In genomic region chr17:46121841-46122485, GRCh38 we compare ENCODE assay signal across 8 cellular contexts.
DNase-seq lines count a peak whose midpoint lies in the region; ATAC-seq and TF ChIP-seq lines count a peak whose summit lies in the region.
"Had no signal": no experiment of that assay in that cellular context is flagged by ENCODE, and none has a peak within 500 bp of the region (broad histone marks: within the 10 kb centered on the region; RNA-seq: fewer than 3 reads in every experiment).

No MANE protein-coding gene starts in this region.

- no peaks in the 10 kb centered on the region for H3K9me3 ChIP-seq in Peyer's patch

- no peaks in the 10 kb centered on the region for H3K36me3 ChIP-seq in Peyer's patch

- TF ChIP-seq CTCF in activated B cell treated with CpG ODN at 0.5 μM for 24 hours (IDR thresholded peaks at IDR 0.05) (no peak), natural killer cell (IDR thresholded peaks at IDR 0.05) (no peak), Peyer's patch (IDR thresholded peaks at IDR 0.05) (no peak)

- H3K4me3 Mint-ChIP-seq in activated B cell treated with CpG ODN at 0.5 μM for 24 hours, result peak overlapping the region; percentile 15
- peak overlapping the region; percentile 10 for H3K4me3 Mint-ChIP-seq in natural killer cell

- intact Hi-C loops in activated B cell treated with CpG ODN at 0.5 μM for 24 hours (cut with micrococcal nuclease) (no loop called here), natural killer cell (cut with micrococcal nuclease) (loop anchor here (5.0 kb wide), 1 partner anchor 70 kb away; the partner anchor contains the start of gene KANSL1)

- CTCF ChIA-PET in activated B cell treated with CpG ODN at 0.5 μM for 24 hours (lab: Charles Lee), result no interaction called here

- no peaks in the 10 kb centered on the region for H3K9me3 Mint-ChIP-seq in activated B cell treated with CpG ODN at 0.5 μM for 24 hours
- no peaks in the 10 kb centered on the region for H3K9me3 Mint-ChIP-seq in natural killer cell

- ATAC-seq in GM19025 (IDR thresholded peaks at IDR 0.05; ENCODE audit: low read depth, unreplicated experiment) (peak; percentile 63), activated B cell treated with CpG ODN at 0.5 μM for 24 hours (ENCODE audit: low read depth) (no peak), natural killer cell (peak; percentile 46 to 66 (median 58)), GM19023 (IDR thresholded peaks at IDR 0.05; ENCODE audit: unreplicated experiment) (no peak)

- no peaks in the 10 kb centered on the region for H3K27me3 ChIP-seq in Peyer's patch

- no peak for DNase-seq in activated B cell treated with CpG ODN at 0.5 μM for 24 hours
- DNase-seq in natural killer cell, result no peak
- no peak for DNase-seq in cortex of kidney (lab: John Stamatoyannopoulos, UW)
- DNase-seq in Peyer's patch, result no peak
- DNase-seq: NCI-H2107 had no signal

- no peak overlapping the region for H3K27ac ChIP-seq in Peyer's patch

- H3K4me1 ChIP-seq in Peyer's patch, result peaks cover 0 to 57% (median 9%) of the 10 kb centered on the region in 4 donors

- peaks cover 16% of the 10 kb centered on the region for H3K36me3 Mint-ChIP-seq in activated B cell treated with CpG ODN at 0.5 μM for 24 hours (ENCODE audit: low read depth)
- H3K36me3 Mint-ChIP-seq in natural killer cell, result no peaks in the 10 kb centered on the region

- TF ChIP-seq POLR2A in Peyer's patch (IDR thresholded peaks at IDR 0.05), result no peak

- no peaks in the 10 kb centered on the region for H3K27me3 Mint-ChIP-seq in activated B cell treated with CpG ODN at 0.5 μM for 24 hours
- no peaks in the 10 kb centered on the region for H3K27me3 Mint-ChIP-seq in natural killer cell (ENCODE audit: low read depth in 2 of 2)

- POLR2A ChIA-PET in activated B cell treated with CpG ODN at 0.5 μM for 24 hours (lab: Charles Lee), result no interaction called here

- H3K4me1 Mint-ChIP-seq in activated B cell treated with CpG ODN at 0.5 μM for 24 hours (peaks cover 71% of the 10 kb centered on the region), natural killer cell (peaks cover 70 to 77% of the 10 kb centered on the region in 2 donors)

- peak overlapping the region; percentile 14; the same call in 1 of the 2 replicates for H3K4me3 ChIP-seq in GM08714 (ENCODE audit: low read length)
- H3K4me3 ChIP-seq in Peyer's patch, result no peak overlapping the region

- H3K27ac Mint-ChIP-seq in activated B cell treated with CpG ODN at 0.5 μM for 24 hours (peak overlapping the region; percentile 7), natural killer cell (peak overlapping the region; percentile 60 to 83)

Comparison
In these comparisons a context has a peak if more than half of its experiments do, and no peak if none do; other contexts are left out.
1. ATAC-seq: peak in GM19025 (single experiment) and natural killer cell (3 of 3); none in activated B cell treated with CpG ODN at 0.5 μM for 24 hours (single experiment) and GM19023 (single experiment).